Comparison of ENCODE assay signal across 17 cellular contexts in genomic region chr5:122183795-122184185, GRCh38. TPM values are rescaled to one million over a fixed set of nuclear protein-coding genes. Genes with fewer than 3 reads are reported as not detected.
DNase-seq lines count a peak whose midpoint lies in the region; ATAC-seq and TF ChIP-seq lines count a peak whose summit lies in the region.
"Had no signal": no experiment of that assay in that cellular context is flagged by ENCODE, and none has a peak within 500 bp of the region (broad histone marks: within the 10 kb centered on the region; RNA-seq: fewer than 3 reads in every experiment).

No MANE protein-coding gene starts in this region.

- H3K9me3 Mint-ChIP-seq in nephron, result peaks cover 5% of the 10 kb centered on the region

- H3K27ac ChIP-seq in left ventricle myocardium inferior (replicated peaks) (peak overlapping the region; percentile 83), right cardiac atrium (ENCODE audit: low read length) (no peak overlapping the region), coronary artery (peak overlapping the region in 1 of 2 donors; percentile 74), ovary (no peak overlapping the region)
- H3K27ac ChIP-seq: BLaER1 treated with 17β-estradiol and CSF1 and Interleukin-3, amounts not matched to agents 10 nM and 100 nM; pancreas; Peyer's patch had no signal

- no peak for TF ChIP-seq EP300 in ovary (IDR thresholded peaks at IDR 0.05)

- intact Hi-C loops in left ventricle myocardium inferior (cut with micrococcal nuclease) (no loop called here), right cardiac atrium (cut with DNase I) (no loop called here), ovary (cut with DNase I) (loop anchor here in 1 of 4 donors (10.0 kb wide), 1 partner anchor 1161 kb away; no protein-coding TSS in a partner anchor)

- no peak for TF ChIP-seq POLR2A in ovary (IDR thresholded peaks at IDR 0.05)

- peak overlapping the region; percentile 66 to 93 (median 83) for H3K27ac Mint-ChIP-seq in nephron

- H3K9me3 ChIP-seq in left ventricle myocardium inferior (replicated peaks) (no peaks in the 10 kb centered on the region), right cardiac atrium (ENCODE audit: control insufficient read depth, low read length) (no peaks in the 10 kb centered on the region), ovary (no peaks in the 10 kb centered on the region)
- H3K9me3 ChIP-seq: pancreas, Peyer's patch had no signal

- H3K36me3 ChIP-seq in left ventricle myocardium inferior, result no peaks in the 10 kb centered on the region
- no peaks in the 10 kb centered on the region for H3K36me3 ChIP-seq in ovary
- H3K36me3 ChIP-seq: BLaER1 treated with 17β-estradiol and CSF1 and Interleukin-3, amounts not matched to agents 10 nM and 100 nM; pancreas; Peyer's patch had no signal

- no peak overlapping the region for H3K4me3 ChIP-seq in left ventricle myocardium inferior
- H3K4me3 ChIP-seq in right cardiac atrium (ENCODE audit: low read length), result no peak overlapping the region
- H3K4me3 ChIP-seq in coronary artery, result peak overlapping the region; percentile 20
- no peak overlapping the region for H3K4me3 ChIP-seq in ovary
- H3K4me3 ChIP-seq: BLaER1 treated with 17β-estradiol and CSF1 and Interleukin-3, amounts not matched to agents 10 nM and 100 nM; pancreas; Peyer's patch had no signal

- ATAC-seq in right cardiac atrium, result no peak

- H3K27me3 Mint-ChIP-seq in nephron (ENCODE audit: low read depth), result no peaks in the 10 kb centered on the region

- no peak for TF ChIP-seq CTCF in left ventricle myocardium inferior (IDR thresholded peaks at IDR 0.05; ENCODE audit: borderline replicate concordance)
- no peak for TF ChIP-seq CTCF in coronary artery (IDR thresholded peaks at IDR 0.05)
- TF ChIP-seq CTCF in nephron (IDR thresholded peaks at IDR 0.05; ENCODE audit: unreplicated experiment in 3 of 3), result no peak
- no peak for TF ChIP-seq CTCF in ovary (IDR thresholded peaks at IDR 0.05)

- H3K4me3 Mint-ChIP-seq in nephron, result no peak overlapping the region

- H3K27me3 ChIP-seq in left ventricle myocardium inferior (ENCODE audit: low read depth), result peaks cover 4% of the 10 kb centered on the region
- no peaks in the 10 kb centered on the region for H3K27me3 ChIP-seq in right cardiac atrium (ENCODE audit: control insufficient read depth, insufficient read depth)
- H3K27me3 ChIP-seq in ovary, result no peaks in the 10 kb centered on the region
- H3K27me3 ChIP-seq: BLaER1 treated with 17β-estradiol and CSF1 and Interleukin-3, amounts not matched to agents 10 nM and 100 nM; pancreas; Peyer's patch had no signal

- no peaks in the 10 kb centered on the region for H3K36me3 Mint-ChIP-seq in nephron (ENCODE audit: low read depth)

- H3K4me1 ChIP-seq in left ventricle myocardium inferior (peaks cover 57% of the 10 kb centered on the region), right cardiac atrium (ENCODE audit: control insufficient read depth, insufficient read depth, low read length) (no peaks in the 10 kb centered on the region), ovary (ENCODE audit: insufficient read depth) (peaks cover 3% of the 10 kb centered on the region)
- H3K4me1 ChIP-seq: BLaER1 treated with 17β-estradiol and CSF1 and Interleukin-3, amounts not matched to agents 10 nM and 100 nM; pancreas had no signal

- DNase-seq in left ventricle myocardium inferior, result no peak
- no peak for DNase-seq in right cardiac atrium
- DNase-seq in coronary artery (ENCODE audit: low spot score), result no peak
- DNase-seq in ovary, result no peak
- no peak for DNase-seq in DMS 273 (lab: John Stamatoyannopoulos, UW; ENCODE audit: unreplicated experiment)
- DNase-seq in NCI-H2029 treated with DMSO at 0.1 percent for 48 hours (lab: John Stamatoyannopoulos, UW), result no peak
- DNase-seq in central memory CD4-positive, alpha-beta T cell, result no peak
- DNase-seq: activated CD4-positive, alpha-beta T cell treated with anti-CD3 and anti-CD28 coated beads for 48 hours; activated gamma-delta T cell treated with Interleukin-2 at 50 U/mL for 16 hours; DMS153; NCI-H2171; NCI-H82; stimulated activated CD4-positive, alpha-beta T cell treated with anti-CD3 and anti-CD28 coated beads, Interleukin-4, amount 100 ng/mL, for 1 hour had no signal

- peaks cover 39% of the 10 kb centered on the region for H3K4me1 Mint-ChIP-seq in nephron

RNA-seq across cellular contexts. Expression of gene ZNF474, which starts 54.4 kb away (rescaled TPM):
- total RNA-seq in left ventricle myocardium inferior (not detected), right cardiac atrium (under 1 TPM in 2 of 4 donors, not detected in 2; 0.25 to 0.32 TPM), ovary (1 to 10 TPM in 1 of 7 donors, under 1 TPM in 5, not detected in 1; 0.12 to 5.7 (median 0.61) TPM)
- polyA plus RNA-seq in right cardiac atrium (not detected), ovary (under 1 TPM; 0.13 to 0.18 TPM)
